Comparison of ENCODE assay signal across 1 cellular context in the genomic region with DNA sequence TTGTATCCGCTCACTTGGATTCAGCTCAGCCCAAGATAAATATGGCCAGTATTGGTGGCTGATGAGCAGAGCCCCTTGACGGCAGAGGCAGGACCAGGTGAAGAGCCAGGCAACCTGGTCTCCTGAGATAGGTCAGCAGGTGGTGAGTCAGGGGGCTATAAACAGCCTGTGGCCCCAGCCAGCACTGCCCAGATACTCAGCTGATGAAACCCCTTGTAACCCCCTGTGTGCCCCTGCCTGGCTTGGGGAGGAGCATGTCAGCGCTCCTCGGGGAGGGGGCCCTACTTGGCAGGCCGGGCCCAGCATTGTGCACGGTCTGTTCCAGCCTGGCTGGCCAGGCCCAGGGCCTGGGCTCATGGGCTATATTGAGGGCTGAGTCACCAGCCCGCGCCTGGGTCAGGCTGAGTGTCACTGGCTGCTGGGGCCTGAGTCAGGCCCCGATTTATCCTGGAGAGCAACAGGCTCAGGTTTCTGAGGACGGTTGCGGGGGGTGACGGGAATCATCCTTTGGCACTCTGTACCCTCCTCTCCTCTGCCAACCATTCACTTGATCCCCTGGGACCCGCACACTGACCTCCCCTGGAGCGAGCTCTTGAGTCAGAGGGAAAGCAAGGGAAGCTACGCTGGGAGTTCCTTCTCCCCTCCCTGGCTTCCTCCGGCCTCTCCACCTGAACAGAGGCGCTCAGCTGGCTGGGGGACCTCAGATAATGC.
A peak's percentile ranks its signal among the peaks of the same experiment; 100 is the strongest.
TF ChIP-seq lines count a peak whose summit lies in the region.

No MANE protein-coding gene starts in this region.

TF ChIP-seq in endothelial cell of umbilical vein, 7 proteins besides CTCF, POLR2A, EP300 and RAD21:
- TF ChIP-seq JUN (IDR thresholded peaks at IDR 0.05; ENCODE audit: borderline replicate concordance, insufficient read depth, insufficient read length, low read depth) (no peak), FOS (IDR thresholded peaks at IDR 0.05; ENCODE audit: borderline replicate concordance, insufficient read depth, low read length) (peak; percentile 48)
